In genomic region chr21:45423201-45423955, GRCh38 we compare ENCODE assay signal across 1 cellular context.
TF ChIP-seq lines count a peak whose summit lies in the region.

No MANE protein-coding gene starts in this region.

TF ChIP-seq in IMR-90, 13 proteins besides CTCF, POLR2A, EP300 and RAD21 (continued from another document):
- TF ChIP-seq USF2 (IDR thresholded peaks at IDR 0.05; ENCODE audit: low read depth, low read length) (no peak), SMC3 (IDR thresholded peaks at IDR 0.05; ENCODE audit: low read depth, low read length) (no peak), CEBPB (IDR thresholded peaks at IDR 0.05; ENCODE audit: low read depth, low read length) (no peak), NFE2L2 (IDR thresholded peaks at IDR 0.05; ENCODE audit: low read depth, low read length) (no peak), ELK1 (IDR thresholded peaks at IDR 0.05; ENCODE audit: borderline replicate concordance, low read depth, low read length) (no peak)
